ENCODE assay signal across 1 cellular context in the genomic region with DNA sequence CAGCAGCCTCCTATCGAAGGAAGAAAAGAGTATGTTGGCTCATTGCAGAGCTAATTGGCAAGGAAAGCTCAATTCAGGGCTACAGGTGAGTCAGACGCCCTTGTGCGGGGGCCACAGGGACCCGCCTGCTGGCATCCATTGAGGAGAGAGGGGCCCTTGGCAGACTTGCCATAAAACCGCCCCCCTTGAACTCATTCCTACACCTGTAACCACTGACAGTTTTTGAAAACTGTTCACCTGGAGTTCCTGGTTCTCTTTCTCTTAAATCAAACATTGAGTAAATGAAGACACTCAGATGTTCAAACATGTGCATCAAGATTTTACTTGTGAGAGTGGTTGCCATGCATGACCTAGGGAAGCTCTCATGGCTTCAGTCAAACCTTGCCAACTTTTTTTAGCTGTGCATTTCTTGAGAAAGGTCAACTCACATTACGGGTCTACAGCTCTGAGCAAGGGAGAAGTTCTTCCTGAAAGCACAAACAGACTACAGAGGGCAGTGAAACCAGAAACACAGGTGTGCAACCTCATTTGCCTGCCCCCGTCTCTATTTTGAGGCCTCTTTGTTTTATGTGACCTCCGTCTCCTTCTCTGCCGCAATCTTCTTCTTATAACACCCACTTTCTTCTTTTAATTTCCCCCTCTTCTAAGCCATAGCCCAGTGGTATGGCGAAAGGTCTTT.
TF ChIP-seq lines count a peak whose summit lies in the region.

No MANE protein-coding gene starts in this region.

TF ChIP-seq in GM23338, 12 proteins besides CTCF, POLR2A, EP300 and RAD21 (continued from another document):
- TF ChIP-seq, protein P1, sequence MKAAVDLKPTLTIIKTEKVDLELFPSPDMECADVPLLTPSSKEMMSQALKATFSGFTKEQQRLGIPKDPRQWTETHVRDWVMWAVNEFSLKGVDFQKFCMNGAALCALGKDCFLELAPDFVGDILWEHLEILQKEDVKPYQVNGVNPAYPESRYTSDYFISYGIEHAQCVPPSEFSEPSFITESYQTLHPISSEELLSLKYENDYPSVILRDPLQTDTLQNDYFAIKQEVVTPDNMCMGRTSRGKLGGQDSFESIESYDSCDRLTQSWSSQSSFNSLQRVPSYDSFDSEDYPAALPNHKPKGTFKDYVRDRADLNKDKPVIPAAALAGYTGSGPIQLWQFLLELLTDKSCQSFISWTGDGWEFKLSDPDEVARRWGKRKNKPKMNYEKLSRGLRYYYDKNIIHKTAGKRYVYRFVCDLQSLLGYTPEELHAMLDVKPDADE (IDR thresholded peaks at IDR 0.05), result no peak
- TF ChIP-seq, protein P2, sequence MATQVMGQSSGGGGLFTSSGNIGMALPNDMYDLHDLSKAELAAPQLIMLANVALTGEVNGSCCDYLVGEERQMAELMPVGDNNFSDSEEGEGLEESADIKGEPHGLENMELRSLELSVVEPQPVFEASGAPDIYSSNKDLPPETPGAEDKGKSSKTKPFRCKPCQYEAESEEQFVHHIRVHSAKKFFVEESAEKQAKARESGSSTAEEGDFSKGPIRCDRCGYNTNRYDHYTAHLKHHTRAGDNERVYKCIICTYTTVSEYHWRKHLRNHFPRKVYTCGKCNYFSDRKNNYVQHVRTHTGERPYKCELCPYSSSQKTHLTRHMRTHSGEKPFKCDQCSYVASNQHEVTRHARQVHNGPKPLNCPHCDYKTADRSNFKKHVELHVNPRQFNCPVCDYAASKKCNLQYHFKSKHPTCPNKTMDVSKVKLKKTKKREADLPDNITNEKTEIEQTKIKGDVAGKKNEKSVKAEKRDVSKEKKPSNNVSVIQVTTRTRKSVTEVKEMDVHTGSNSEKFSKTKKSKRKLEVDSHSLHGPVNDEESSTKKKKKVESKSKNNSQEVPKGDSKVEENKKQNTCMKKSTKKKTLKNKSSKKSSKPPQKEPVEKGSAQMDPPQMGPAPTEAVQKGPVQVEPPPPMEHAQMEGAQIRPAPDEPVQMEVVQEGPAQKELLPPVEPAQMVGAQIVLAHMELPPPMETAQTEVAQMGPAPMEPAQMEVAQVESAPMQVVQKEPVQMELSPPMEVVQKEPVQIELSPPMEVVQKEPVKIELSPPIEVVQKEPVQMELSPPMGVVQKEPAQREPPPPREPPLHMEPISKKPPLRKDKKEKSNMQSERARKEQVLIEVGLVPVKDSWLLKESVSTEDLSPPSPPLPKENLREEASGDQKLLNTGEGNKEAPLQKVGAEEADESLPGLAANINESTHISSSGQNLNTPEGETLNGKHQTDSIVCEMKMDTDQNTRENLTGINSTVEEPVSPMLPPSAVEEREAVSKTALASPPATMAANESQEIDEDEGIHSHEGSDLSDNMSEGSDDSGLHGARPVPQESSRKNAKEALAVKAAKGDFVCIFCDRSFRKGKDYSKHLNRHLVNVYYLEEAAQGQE (IDR thresholded peaks at IDR 0.05; ENCODE audit: unreplicated experiment), result no peak
- no peak for TF ChIP-seq EZH2 (IDR thresholded peaks at IDR 0.05; ENCODE audit: low read depth, unreplicated experiment)
